ENCODE assay signal across 1 cellular context in the genomic region with DNA sequence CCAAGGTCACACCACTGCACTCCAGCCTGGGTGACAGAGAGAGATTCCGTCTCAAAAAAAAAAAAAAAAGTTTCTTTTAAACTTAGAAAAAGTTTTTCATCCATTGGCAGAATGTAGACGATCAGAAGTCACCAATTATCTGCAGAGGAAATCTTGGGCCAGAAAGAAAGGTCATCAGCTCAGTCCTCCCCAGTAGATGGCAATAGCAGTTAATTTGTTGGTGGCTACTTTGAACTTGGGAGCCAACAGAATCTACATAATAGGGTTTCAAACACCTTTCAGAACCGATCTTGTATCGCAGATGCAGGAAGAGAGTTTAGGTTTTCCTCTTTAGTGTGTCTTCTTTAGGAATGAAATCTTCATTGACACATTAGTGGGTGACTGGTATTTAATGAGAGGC.
TF ChIP-seq lines count a peak whose summit lies in the region.

No MANE protein-coding gene starts in this region.

TF ChIP-seq in A549, 52 proteins besides CTCF, POLR2A, EP300 and RAD21:
- no peak for TF ChIP-seq RARB (CRISPR knock-in tag; IDR thresholded peaks at IDR 0.05)
- TF ChIP-seq FOSB (CRISPR knock-in tag; IDR thresholded peaks at IDR 0.05) = no peak
- TF ChIP-seq, protein P1, sequence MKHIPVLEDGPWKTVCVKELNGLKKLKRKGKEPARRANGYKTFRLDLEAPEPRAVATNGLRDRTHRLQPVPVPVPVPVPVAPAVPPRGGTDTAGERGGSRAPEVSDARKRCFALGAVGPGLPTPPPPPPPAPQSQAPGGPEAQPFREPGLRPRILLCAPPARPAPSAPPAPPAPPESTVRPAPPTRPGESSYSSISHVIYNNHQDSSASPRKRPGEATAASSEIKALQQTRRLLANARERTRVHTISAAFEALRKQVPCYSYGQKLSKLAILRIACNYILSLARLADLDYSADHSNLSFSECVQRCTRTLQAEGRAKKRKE (CRISPR knock-in tag; IDR thresholded peaks at IDR 0.05; ENCODE audit: low read depth) = no peak
- TF ChIP-seq NFE2L2 (conservative IDR thresholded peaks at IDR 0.05; ENCODE audit: low read length) = no peak
- no peak for TF ChIP-seq CHD2 (IDR thresholded peaks at IDR 0.05; ENCODE audit: low read length, partially characterized antibody)
- TF ChIP-seq, protein P2, sequence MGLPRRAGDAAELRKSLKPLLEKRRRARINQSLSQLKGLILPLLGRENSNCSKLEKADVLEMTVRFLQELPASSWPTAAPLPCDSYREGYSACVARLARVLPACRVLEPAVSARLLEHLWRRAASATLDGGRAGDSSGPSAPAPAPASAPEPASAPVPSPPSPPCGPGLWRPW (IDR thresholded peaks at IDR 0.05) = no peak
- TF ChIP-seq NPAS2 (CRISPR knock-in tag; IDR thresholded peaks at IDR 0.05; ENCODE audit: borderline replicate concordance) = no peak
TF ChIP-seq in A549: peak in this region for 0.
